10 cellular contexts compared by ENCODE assay signal in the genomic region with DNA sequence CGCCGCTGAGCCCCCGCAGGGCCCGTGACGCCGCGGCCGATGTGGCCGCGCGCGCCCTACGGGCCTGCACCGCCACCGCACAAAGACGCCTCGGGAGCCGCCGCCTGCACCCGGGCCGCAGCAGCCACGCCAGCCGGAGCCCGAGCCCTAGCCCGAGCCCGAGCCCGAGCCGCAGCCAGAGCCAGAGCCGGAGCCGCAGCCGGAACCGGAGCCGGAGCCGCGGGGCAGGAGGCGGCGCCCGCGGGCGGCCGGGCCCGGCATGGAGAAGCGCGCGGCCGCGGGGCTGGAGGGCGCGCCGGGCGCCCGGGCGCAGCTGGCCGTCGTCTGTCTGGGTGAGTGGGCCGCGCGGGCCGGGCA. TPM values are rescaled to one million over a fixed set of nuclear protein-coding genes. Genes with fewer than 3 reads are reported as not detected.
A peak's percentile ranks its signal among the peaks of the same experiment; 100 is the strongest.
DNase-seq lines count a peak whose midpoint lies in the region; TF ChIP-seq lines count a peak whose summit lies in the region.
"Had no signal": no experiment of that assay in that cellular context is flagged by ENCODE, and none has a peak within 500 bp of the region (broad histone marks: within the 10 kb centered on the region; RNA-seq: fewer than 3 reads in every experiment).

No MANE protein-coding gene starts in this region.

- H3K9me3 ChIP-seq in WERI-Rb-1 (ENCODE audit: severe bottlenecking) (no peaks in the 10 kb centered on the region), hepatocyte (ENCODE audit: low read depth) (no peaks in the 10 kb centered on the region), skeletal muscle satellite cell (replicated peaks; ENCODE audit: low read length) (no peaks in the 10 kb centered on the region)

- DNase-seq in GM03348 (ENCODE audit: low spot score) (peak; percentile 64), WERI-Rb-1 (no peak), hepatocyte (ENCODE audit: low spot score) (peak; percentile 44), GM10248 (ENCODE audit: extremely low spot score) (no peak), HT-29 (ENCODE audit: low spot score) (no peak), T-helper 9 cell (no peak)
- no peak for DNase-seq in stimulated activated CD4-positive, alpha-beta T cell treated with anti-CD3 and anti-CD28 coated beads, Interleukin-2, amount 100 ng/mL, for 48 hours

- H3K4me1 ChIP-seq in hepatocyte (ENCODE audit: insufficient read depth) = peaks cover 6% of the 10 kb centered on the region
- peaks cover 7% of the 10 kb centered on the region for H3K4me1 ChIP-seq in skeletal muscle satellite cell (ENCODE audit: control insufficient read depth, insufficient read depth, low read length)

- H3K9ac ChIP-seq in skeletal muscle satellite cell (ENCODE audit: low read depth, low read length) = peak overlapping the region; percentile 81
- H3K9ac ChIP-seq: KMS-11 had no signal

- H3K27ac ChIP-seq in WERI-Rb-1 = no peak overlapping the region; the same call in 1 of the 2 replicates
- no peak overlapping the region for H3K27ac ChIP-seq in hepatocyte
- H3K27ac ChIP-seq: epithelial cell of prostate, KMS-11 had no signal

- no peaks in the 10 kb centered on the region for H3K9me2 ChIP-seq in hepatocyte (replicated peaks; ENCODE audit: insufficient read depth)

- H2AFZ ChIP-seq in hepatocyte = no peak overlapping the region

- no peak for TF ChIP-seq CTCF in WERI-Rb-1 (IDR thresholded peaks at IDR 0.05; ENCODE audit: low read depth, low read length)
- no peak for TF ChIP-seq CTCF in hepatocyte (IDR thresholded peaks at IDR 0.05; ENCODE audit: poor library complexity)
- no peak for TF ChIP-seq CTCF in GM10248 (IDR thresholded peaks at IDR 0.05; ENCODE audit: control extremely low read depth, extremely low read depth, low read depth, missing control alignments)

- WGBS in hepatocyte (ENCODE audit: low lambda C conversion rate, missing lambda C conversion rate) = 4% methylated on average over 34 of the region's 59 CpGs

- H3K36me3 ChIP-seq in WERI-Rb-1 (peaks cover 27% of the 10 kb centered on the region), hepatocyte (replicated peaks; ENCODE audit: insufficient read depth, low read depth) (no peaks in the 10 kb centered on the region), skeletal muscle satellite cell (ENCODE audit: insufficient read depth, low read length) (peaks cover 5% of the 10 kb centered on the region)

- CTCF ChIA-PET in GM10248 (lab: Yijun Ruan, JAX) = no interaction called here

- H4K20me1 ChIP-seq in hepatocyte (ENCODE audit: insufficient read depth, poor library complexity, severe bottlenecking) = peaks cover 4% of the 10 kb centered on the region

- POLR2A ChIA-PET in GM10248 (lab: Yijun Ruan, JAX) = no interaction called here

- H3K27me3 ChIP-seq in WERI-Rb-1 (ENCODE audit: insufficient read depth, low read depth, severe bottlenecking) = no peaks in the 10 kb centered on the region
- H3K27me3 ChIP-seq in hepatocyte = no peaks in the 10 kb centered on the region
- peaks cover 26% of the 10 kb centered on the region for H3K27me3 ChIP-seq in skeletal muscle satellite cell (ENCODE audit: control insufficient read depth, insufficient read depth, low read length)

- H3K4me2 ChIP-seq in hepatocyte = peak overlapping the region; percentile 98
- H3K4me2 ChIP-seq in skeletal muscle satellite cell (ENCODE audit: low read length) = peak overlapping the region; percentile 80

- H3K4me3 ChIP-seq in WERI-Rb-1 (ENCODE audit: low read depth, low read length) (peak overlapping the region; percentile 62; the same call in 1 of the 2 replicates), hepatocyte (peak overlapping the region; percentile 87), skeletal muscle satellite cell (ENCODE audit: low read length) (peak overlapping the region; percentile 82)

- H3K79me2 ChIP-seq in hepatocyte = peaks cover 18% of the 10 kb centered on the region

RNA-seq across cellular contexts. Expression of a gene that starts 0.4 kb away (rescaled TPM):
- 35.1 and 37.4 TPM in 2 replicates for total RNA-seq in hepatocyte
- 35.5 and 44.0 TPM in 2 replicates for polyA plus RNA-seq in hepatocyte
- 26.9 and 28.8 TPM in 2 replicates for total RNA-seq in skeletal muscle satellite cell (2012; rRNA removed)
- not detected in 2 replicates for total RNA-seq in HT-29 (2014; rRNA removed; shearing (Covaris generic))

RNA-seq across cellular contexts. Expression of a gene that starts 31.1 kb away (rescaled TPM):
- total RNA-seq in hepatocyte = 4.5 and 5.5 TPM in 2 replicates
- polyA plus RNA-seq in hepatocyte = 4.3 and 7.3 TPM in 2 replicates
- total RNA-seq in skeletal muscle satellite cell (2012; rRNA removed) = not detected in 2 replicates
- total RNA-seq in HT-29 (2014; rRNA removed; shearing (Covaris generic)) = not detected in 2 replicates

Comparison
In these comparisons a context has a peak if more than half of its experiments do, and no peak if none do; other contexts are left out.
1. DNase-seq: peak in GM03348 (single experiment) and hepatocyte (single experiment); none in WERI-Rb-1 (single experiment), GM10248 (single experiment), stimulated activated CD4-positive, alpha-beta T cell treated with anti-CD3 and anti-CD28 coated beads, Interleukin-2, amount 100 ng/mL, for 48 hours (0 of 2), HT-29 (single experiment) and T-helper 9 cell (single experiment).
2. RNA of a gene that starts 0.4 kb away (total RNA-seq): 35.1 to 37.4 TPM in hepatocyte; not detected in HT-29; every median in the first group is over 10 times any median in the second.
3. Peak in every context shown above with its lines, with median percentiles within 50 percentile points of each other: H3K4me3 ChIP-seq.